ENCODE assay signal across 10 cellular contexts in genomic region chr9:97802276-97802675, GRCh38. TPM values are rescaled to one million over a fixed set of nuclear protein-coding genes. Genes with fewer than 3 reads are reported as not detected.
A peak's percentile ranks its signal among the peaks of the same experiment; 100 is the strongest.
DNase-seq lines count a peak whose midpoint lies in the region; ATAC-seq, FAIRE-seq and TF ChIP-seq lines count a peak whose summit lies in the region.
"Had no signal": no experiment of that assay in that cellular context is flagged by ENCODE, and none has a peak within 500 bp of the region (broad histone marks: within the 10 kb centered on the region; RNA-seq: fewer than 3 reads in every experiment).

No MANE protein-coding gene starts in this region.

- H3K4me1 Mint-ChIP-seq in activated CD4-positive, alpha-beta memory T cell treated with anti-CD3 and anti-CD28 coated beads for 36 hours (ENCODE audit: low read depth) = peaks cover 3% of the 10 kb centered on the region

- DNase-seq in A172 (ENCODE audit: low spot score) (peak; percentile 90), H54 (ENCODE audit: insufficient read length, low spot score) (peak; percentile 100), hepatocyte (ENCODE audit: low spot score) (peak; percentile 74), NCI-H526 treated with DMSO at 0.1 percent for 48 hours (lab: John Stamatoyannopoulos, UW) (no peak), ovary (no peak)
- DNase-seq in activated CD4-positive, alpha-beta memory T cell treated with anti-CD3 and anti-CD28 coated beads for 36 hours = no peak
- DNase-seq in stimulated activated CD4-positive, alpha-beta T cell treated with anti-CD3 and anti-CD28 coated beads, Interleukin-4, amount 100 ng/mL, for 4 hours = no peak
- DNase-seq: activated CD8-positive, alpha-beta memory T cell treated with anti-CD3 and anti-CD28 coated beads, Interleukin-2, amount 50 U/mL, for 48 hours had no signal

- TF ChIP-seq CTCF in hepatocyte (IDR thresholded peaks at IDR 0.05; ENCODE audit: poor library complexity) (no peak), ovary (IDR thresholded peaks at IDR 0.05) (no peak)

- H3K9me3 ChIP-seq in hepatocyte (ENCODE audit: low read depth) = no peaks in the 10 kb centered on the region
- H3K9me3 ChIP-seq in ovary = no peaks in the 10 kb centered on the region

- H3K27ac Mint-ChIP-seq in activated CD4-positive, alpha-beta memory T cell treated with anti-CD3 and anti-CD28 coated beads for 36 hours = peak overlapping the region; percentile 13

- H3K9me2 ChIP-seq in hepatocyte (replicated peaks; ENCODE audit: insufficient read depth) = no peaks in the 10 kb centered on the region

- CTCF ChIA-PET in activated CD4-positive, alpha-beta memory T cell treated with anti-CD3 and anti-CD28 coated beads for 36 hours (lab: Charles Lee) = no interaction called here

- H3K4me3 Mint-ChIP-seq in activated CD4-positive, alpha-beta memory T cell treated with anti-CD3 and anti-CD28 coated beads for 36 hours = no peak overlapping the region

- no peak for TF ChIP-seq EP300 in ovary (IDR thresholded peaks at IDR 0.05)

- no peaks in the 10 kb centered on the region for H3K9me3 Mint-ChIP-seq in activated CD4-positive, alpha-beta memory T cell treated with anti-CD3 and anti-CD28 coated beads for 36 hours

- ATAC-seq in GM18502 (IDR thresholded peaks at IDR 0.05; ENCODE audit: poor library complexity, unreplicated experiment) = no peak

- no peak for TF ChIP-seq POLR2A in H54 (IDR thresholded peaks at IDR 0.05; ENCODE audit: low read depth, low read length)
- no peak for TF ChIP-seq POLR2A in ovary (IDR thresholded peaks at IDR 0.05)

- POLR2A ChIA-PET in activated CD4-positive, alpha-beta memory T cell treated with anti-CD3 and anti-CD28 coated beads for 36 hours (lab: Charles Lee) = no interaction called here

- intact Hi-C loops in activated CD4-positive, alpha-beta memory T cell treated with anti-CD3 and anti-CD28 coated beads for 36 hours (cut with micrococcal nuclease) = loop anchor here (5.0 to 10.0 kb wide), 3 partner anchors 45 to 167 kb away; partner anchors contain the start of genes NCBP1 and TSTD2
- intact Hi-C loops in ovary (cut with DNase I) = no loop called here

- H3K36me3 ChIP-seq in hepatocyte (replicated peaks; ENCODE audit: insufficient read depth, low read depth) = no peaks in the 10 kb centered on the region
- no peaks in the 10 kb centered on the region for H3K36me3 ChIP-seq in ovary

- H3K27ac ChIP-seq in hepatocyte (peak overlapping the region; percentile 79), ovary (no peak overlapping the region)

- WGBS in hepatocyte (ENCODE audit: low lambda C conversion rate, missing lambda C conversion rate) = 52% methylated on average over 6 of the region's 6 CpGs
- WGBS in ovary, 3 donors = 62 to 65% (median 64%) methylated on average over 6 of the region's 6 CpGs

- peaks cover 7% of the 10 kb centered on the region for H3K27me3 ChIP-seq in hepatocyte
- H3K27me3 ChIP-seq in ovary = no peaks in the 10 kb centered on the region

- H3K4me2 ChIP-seq in hepatocyte = no peak overlapping the region

- H2AFZ ChIP-seq in hepatocyte = no peak overlapping the region

- H3K4me1 ChIP-seq in hepatocyte (ENCODE audit: insufficient read depth) (no peaks in the 10 kb centered on the region), ovary (ENCODE audit: insufficient read depth) (no peaks in the 10 kb centered on the region)

- H3K4me3 ChIP-seq in hepatocyte (no peak overlapping the region), ovary (no peak overlapping the region)
- H3K4me3 ChIP-seq: lung had no signal

- FAIRE-seq in H54 (lab: Jason Lieb, UNC) = peak; percentile 100

- no peaks in the 10 kb centered on the region for H3K36me3 Mint-ChIP-seq in activated CD4-positive, alpha-beta memory T cell treated with anti-CD3 and anti-CD28 coated beads for 36 hours

- no peaks in the 10 kb centered on the region for H3K79me2 ChIP-seq in hepatocyte

- peaks cover 12% of the 10 kb centered on the region for H3K27me3 Mint-ChIP-seq in activated CD4-positive, alpha-beta memory T cell treated with anti-CD3 and anti-CD28 coated beads for 36 hours

- no peaks in the 10 kb centered on the region for H4K20me1 ChIP-seq in hepatocyte (ENCODE audit: insufficient read depth, poor library complexity, severe bottlenecking)

RNA-seq across cellular contexts. Expression of gene FOXE1, which starts 50.8 kb away (rescaled TPM):
- total RNA-seq in A172 (2014; rRNA removed; shearing (Covaris generic)) = not detected in 2 replicates
- not detected for total RNA-seq in activated CD4-positive, alpha-beta memory T cell treated with anti-CD3 and anti-CD28 coated beads for 36 hours
- total RNA-seq in hepatocyte (0.67 and 0.88 TPM in 2 replicates), ovary (not detected)
- polyA plus RNA-seq in hepatocyte (0.99 and 3.7 TPM in 2 replicates), ovary (not detected)

Comparison
In these comparisons a context has a peak if more than half of its experiments do, and no peak if none do; other contexts are left out.
1. DNase-seq: peak in A172 (single experiment), H54 (single experiment) and hepatocyte (single experiment); none in activated CD4-positive, alpha-beta memory T cell treated with anti-CD3 and anti-CD28 coated beads for 36 hours (single experiment), NCI-H526 treated with DMSO at 0.1 percent for 48 hours (single experiment), ovary (0 of 5) and stimulated activated CD4-positive, alpha-beta T cell treated with anti-CD3 and anti-CD28 coated beads, Interleukin-4, amount 100 ng/mL, for 4 hours (0 of 2).